ENCODE assay signal across 12 cellular contexts in genomic region chr6:47197672-47198640, GRCh38.
DNase-seq lines count a peak whose midpoint lies in the region; ATAC-seq, FAIRE-seq and TF ChIP-seq lines count a peak whose summit lies in the region.
"Had no signal": no experiment of that assay in that cellular context is flagged by ENCODE, and none has a peak within 500 bp of the region (broad histone marks: within the 10 kb centered on the region; RNA-seq: fewer than 3 reads in every experiment).

No MANE protein-coding gene starts in this region.

- H3K4me1 Mint-ChIP-seq in activated CD4-positive, alpha-beta T cell treated with anti-CD3 and anti-CD28 coated beads for 36 hours: peaks cover 16% of the 10 kb centered on the region

- no TSS peak for BruUV-seq in GM12878 (replicated peaks; lab: Mats Ljungman, UMichigan)

- RAD21 ChIA-PET in GM12878 (lab: Charles Lee; ENCODE audit: unreplicated experiment): interaction anchor here (1.0 kb wide), 1 partner anchor 37 kb away, joined by 3 read pairs; no protein-coding TSS in a partner anchor

- H3K9ac ChIP-seq in GM12878 (ENCODE audit: control insufficient read depth, insufficient read depth, low read length): no peak overlapping the region

- peak overlapping the region; percentile 54 for H3K4me3 ChIP-seq in GM12878
- peak overlapping the region; percentile 38 for H3K4me3 ChIP-seq in osteoblast (ENCODE audit: insufficient read depth, low read length)
- H3K4me3 ChIP-seq: colonic mucosa had no signal

- H3K36me3 Mint-ChIP-seq in activated CD4-positive, alpha-beta T cell treated with anti-CD3 and anti-CD28 coated beads for 36 hours (ENCODE audit: low read depth): no peaks in the 10 kb centered on the region
- H3K36me3 Mint-ChIP-seq: IgD-negative memory B cell had no signal

- H3K27me3 Mint-ChIP-seq in activated CD4-positive, alpha-beta T cell treated with anti-CD3 and anti-CD28 coated beads for 36 hours: no peaks in the 10 kb centered on the region
- H3K27me3 Mint-ChIP-seq: IgD-negative memory B cell had no signal

- H3K79me2 ChIP-seq in GM12878 (ENCODE audit: control insufficient read depth, insufficient read depth, low read length) (no peaks in the 10 kb centered on the region), osteoblast (ENCODE audit: insufficient read depth, low read length) (no peaks in the 10 kb centered on the region)

- H3K4me1 ChIP-seq in GM12878 (ENCODE audit: control insufficient read depth, insufficient read depth, low read length) (peaks cover 2% of the 10 kb centered on the region), osteoblast (ENCODE audit: insufficient read depth, low read length) (peaks cover 5% of the 10 kb centered on the region)
- H3K4me1 ChIP-seq: colonic mucosa had no signal

- peak overlapping the region; percentile 80 for H3K4me2 ChIP-seq in GM12878 (ENCODE audit: control insufficient read depth, insufficient read depth)
- H3K4me2 ChIP-seq in osteoblast (ENCODE audit: insufficient read depth, low read length): peak overlapping the region; percentile 49

- no peak for FAIRE-seq in GM12878 (lab: Jason Lieb, UNC)

- H2AFZ ChIP-seq in GM12878 (ENCODE audit: control insufficient read depth, low read depth, low read length) (peak overlapping the region; percentile 83), osteoblast (ENCODE audit: low read length) (peak overlapping the region; percentile 52)

- SMC1A ChIA-PET in GM12878 (lab: Charles Lee; ENCODE audit: uncharacterized antibody, unreplicated experiment): interaction anchor here (0.9 kb wide), 1 partner anchor 91 kb away, joined by 3 read pairs; no protein-coding TSS in a partner anchor

- no peak for TF ChIP-seq EP300 in GM12878 (IDR thresholded peaks at IDR 0.05; ENCODE audit: borderline replicate concordance in 1 of 2, control insufficient read depth in 1 of 2, low read depth in 2 of 2, low read length in 2 of 2)

- no peaks in the 10 kb centered on the region for H3K36me3 ChIP-seq in GM12878 (ENCODE audit: control insufficient read depth in 2 of 2, insufficient read depth in 2 of 2, low read length in 1 of 2)
- H3K36me3 ChIP-seq in osteoblast (ENCODE audit: insufficient read depth, low read length): no peaks in the 10 kb centered on the region
- H3K36me3 ChIP-seq: colonic mucosa had no signal

- no peak for TF ChIP-seq POLR2A in GM12878 (IDR thresholded peaks at IDR 0.05; ENCODE audit: low read depth, low read length)

- ATAC-seq in activated CD4-positive, alpha-beta T cell treated with anti-CD3 and anti-CD28 coated beads for 36 hours: no peak
- ATAC-seq in HG03432 (IDR thresholded peaks at IDR 0.05; ENCODE audit: unreplicated experiment) (peak; percentile 49), GM12878 (peak; percentile 37), HG03469 (IDR thresholded peaks at IDR 0.05; ENCODE audit: unreplicated experiment) (no peak), HG03196 (IDR thresholded peaks at IDR 0.05; ENCODE audit: unreplicated experiment) (no peak)

- H3K27ac Mint-ChIP-seq in activated CD4-positive, alpha-beta T cell treated with anti-CD3 and anti-CD28 coated beads for 36 hours: peak overlapping the region; percentile 7
- H3K27ac Mint-ChIP-seq: IgD-negative memory B cell had no signal

- no peak for TF ChIP-seq RAD21 in GM12878 (IDR thresholded peaks at IDR 0.05; ENCODE audit: insufficient read depth, low read depth, low read length)

- 49% methylated on average over 6 of the region's 6 CpGs for WGBS in GM12878 (ENCODE audit: insufficient coverage, insufficient replicate concordance, low lambda C conversion rate, missing lambda C conversion rate)

- H3K4me3 Mint-ChIP-seq in activated CD4-positive, alpha-beta T cell treated with anti-CD3 and anti-CD28 coated beads for 36 hours: peak overlapping the region; percentile 37

- DNase-seq in activated CD4-positive, alpha-beta T cell treated with anti-CD3 and anti-CD28 coated beads for 36 hours: no peak
- DNase-seq in activated CD4-positive, alpha-beta T cell treated with anti-CD3 and anti-CD28 coated beads for 48 hours: no peak
- DNase-seq in GM12878 (ENCODE audit: low read depth, low spot score) (no peak), osteoblast (ENCODE audit: insufficient read length, low spot score, missing footprints) (no peak), NCI-H1092 (lab: John Stamatoyannopoulos, UW) (no peak)
- DNase-seq: colonic mucosa; stimulated activated CD4-positive, alpha-beta T cell treated with anti-CD3 and anti-CD28 coated beads, Interleukin-2, amount 100 ng/mL, for 24 hours; T-helper 1 cell had no signal

- no peak for TF ChIP-seq CTCF in GM12878 (IDR thresholded peaks at IDR 0.05 in 2 of 3, conservative IDR thresholded peaks at IDR 0.05 in 1 of 3; ENCODE audit: control insufficient read depth in 2 of 3, extremely low read depth in 1 of 3, insufficient read depth in 1 of 3, low read depth in 3 of 3, low read length in 3 of 3)
- TF ChIP-seq CTCF in osteoblast (IDR thresholded peaks at IDR 0.05; ENCODE audit: extremely low read depth, low read depth, low read length): no peak

- no peaks in the 10 kb centered on the region for H4K20me1 ChIP-seq in GM12878 (ENCODE audit: control insufficient read depth, insufficient read depth)
- no peaks in the 10 kb centered on the region for H4K20me1 ChIP-seq in osteoblast (ENCODE audit: insufficient read depth, low read length)

- in situ Hi-C loops in GM12878 (cut with MboI): no loop called here

- H3K27ac ChIP-seq in GM12878 (ENCODE audit: control insufficient read depth, insufficient read depth) (0 out of 2 replicates have a peak overlapping the region, but pooled peaks have one; percentile 30), osteoblast (ENCODE audit: low read depth, low read length) (no peak overlapping the region)
- H3K27ac ChIP-seq: colonic mucosa had no signal

- CTCF ChIA-PET in activated CD4-positive, alpha-beta T cell treated with anti-CD3 and anti-CD28 coated beads for 36 hours (lab: Charles Lee): no interaction called here
- CTCF ChIA-PET in GM12878 (lab: Yijun Ruan, JAX): interaction anchor here (1.0 kb wide), 1 partner anchor 15 kb away, joined by 4 read pairs; no protein-coding TSS in a partner anchor

- H3K9me3 ChIP-seq in GM12878 (replicated peaks; ENCODE audit: control insufficient read depth, insufficient read depth, low read length) (no peaks in the 10 kb centered on the region), osteoblast (ENCODE audit: low read depth, low read length) (no peaks in the 10 kb centered on the region)
- H3K9me3 ChIP-seq: colonic mucosa had no signal

- POLR2A ChIA-PET in activated CD4-positive, alpha-beta T cell treated with anti-CD3 and anti-CD28 coated beads for 36 hours (lab: Charles Lee): no interaction called here
- POLR2A ChIA-PET in GM12878 (lab: Charles Lee): interaction anchor here (0.6 kb wide), 1 partner anchor 10 kb away, joined by 3 read pairs; no protein-coding TSS in a partner anchor

- H3K9me3 Mint-ChIP-seq in activated CD4-positive, alpha-beta T cell treated with anti-CD3 and anti-CD28 coated beads for 36 hours (ENCODE audit: low read depth): no peaks in the 10 kb centered on the region
- H3K9me3 Mint-ChIP-seq: IgD-negative memory B cell had no signal

- intact Hi-C loops in activated CD4-positive, alpha-beta T cell treated with anti-CD3 and anti-CD28 coated beads for 36 hours (cut with DNase I, micrococcal nuclease): no loop called here
- intact Hi-C loops in GM12878 (cut with micrococcal nuclease; ENCODE audit: unreplicated experiment): no loop called here

- H3K27me3 ChIP-seq in GM12878 (replicated peaks in 1 of 2; ENCODE audit: control insufficient read depth in 2 of 2, insufficient read depth in 2 of 2, low read length in 1 of 2) (no peaks in the 10 kb centered on the region; a peak in 1 of 4 replicates), osteoblast (ENCODE audit: insufficient read depth, low read length) (no peaks in the 10 kb centered on the region)
- H3K27me3 ChIP-seq: colonic mucosa had no signal

TF ChIP-seq in GM12878, 131 proteins besides CTCF, POLR2A, EP300 and RAD21 (continues in another document):
- TF ChIP-seq ESRRA (IDR thresholded peaks at IDR 0.05; ENCODE audit: low read length) (no peak), ZNF592 (IDR thresholded peaks at IDR 0.05) (no peak), TCF7 (IDR thresholded peaks at IDR 0.05; ENCODE audit: borderline replicate concordance) (peak; percentile 31; the same call in 1 of the 2 replicates), E2F4 (IDR thresholded peaks at IDR 0.05; ENCODE audit: low read depth, low read length) (no peak)

Comparison
In these comparisons a context has a peak if more than half of its experiments do, and no peak if none do; other contexts are left out.
1. ATAC-seq: peak in HG03432 (single experiment) and GM12878 (single experiment); none in activated CD4-positive, alpha-beta T cell treated with anti-CD3 and anti-CD28 coated beads for 36 hours (single experiment), HG03469 (single experiment) and HG03196 (single experiment).